In the genomic region with DNA sequence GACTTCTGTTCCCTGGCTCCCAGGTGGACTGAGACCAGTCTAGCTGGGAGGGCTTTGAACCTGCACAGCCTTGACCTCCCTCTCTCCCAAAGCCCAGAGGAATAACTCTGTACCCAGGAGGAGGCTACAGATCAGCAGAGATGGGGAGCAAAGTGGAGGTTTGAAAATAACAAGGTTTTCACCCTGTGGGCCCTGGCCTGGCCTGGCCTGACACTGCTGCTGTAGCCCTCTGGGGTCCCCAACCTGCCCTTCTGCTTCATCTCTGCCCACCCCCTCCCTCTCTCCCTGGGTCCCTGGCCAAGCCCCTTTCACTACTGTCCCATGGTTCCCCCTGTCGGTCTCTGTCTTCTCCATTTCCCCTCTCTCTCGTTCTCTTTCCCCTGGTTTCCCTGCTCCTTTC, we compare ENCODE assay signal across 20 cellular contexts.
A peak's percentile ranks its signal among the peaks of the same experiment; 100 is the strongest.
DNase-seq lines count a peak whose midpoint lies in the region; ATAC-seq and TF ChIP-seq lines count a peak whose summit lies in the region.
"Had no signal": no experiment of that assay in that cellular context is flagged by ENCODE, and none has a peak within 500 bp of the region (broad histone marks: within the 10 kb centered on the region; RNA-seq: fewer than 3 reads in every experiment).

No MANE protein-coding gene starts in this region.

- H3K36me3 Mint-ChIP-seq in WTC11 (no peaks in the 10 kb centered on the region), brain (no peaks in the 10 kb centered on the region), osteocyte (ENCODE audit: unreplicated experiment) (no peaks in the 10 kb centered on the region)
- H3K36me3 Mint-ChIP-seq: CD4-positive, alpha-beta memory T cell had no signal

- ATAC-seq in WTC11 (peak; percentile 28; the same call in 1 of the 2 replicates), left lobe of liver (no peak)
- ATAC-seq: A549 had no signal

- no peaks in the 10 kb centered on the region for H3K4me1 ChIP-seq in sigmoid colon
- H3K4me1 ChIP-seq: A549, HAP-1 had no signal

- H3K4me1 Mint-ChIP-seq in WTC11 (peaks cover 5% of the 10 kb centered on the region), brain (peaks cover 7% of the 10 kb centered on the region), osteocyte (ENCODE audit: unreplicated experiment) (no peaks in the 10 kb centered on the region)
- H3K4me1 Mint-ChIP-seq: CD4-positive, alpha-beta memory T cell had no signal

- WGBS in sigmoid colon, 2 donors, result 40 to 48% methylated on average over 2 of the region's 2 CpGs

- no peak for TF ChIP-seq CTCF in WTC11 (IDR thresholded peaks at IDR 0.05)
- TF ChIP-seq CTCF in brain (conservative IDR thresholded peaks at IDR 0.05), result no peak
- no peak for TF ChIP-seq CTCF in sigmoid colon (IDR thresholded peaks at IDR 0.05)
- no peak for TF ChIP-seq CTCF in osteocyte (IDR thresholded peaks at IDR 0.05)

- no peaks in the 10 kb centered on the region for H3K27me3 ChIP-seq in sigmoid colon

- H3K9me3 ChIP-seq in sigmoid colon, result no peaks in the 10 kb centered on the region
- H3K9me3 ChIP-seq: HAP-1 had no signal

- CTCF ChIA-PET in WTC11 (lab: Charles Lee), result interaction anchor here (1.1 to 1.5 kb wide), 2 partner anchors 48 to 185 kb away, joined by 3 to 4 read pairs; no protein-coding TSS in a partner anchor

- TF ChIP-seq EP300 in sigmoid colon (IDR thresholded peaks at IDR 0.05), result no peak

- H3K27ac Mint-ChIP-seq in WTC11, result no peak overlapping the region
- peak overlapping the region in 4 of 5 experiments; percentile 4 to 78 (median 59) for H3K27ac Mint-ChIP-seq in brain
- H3K27ac Mint-ChIP-seq in osteocyte (ENCODE audit: unreplicated experiment), result no peak overlapping the region
- H3K27ac Mint-ChIP-seq: CD4-positive, alpha-beta memory T cell; HFFc6 had no signal

- no peak for TF ChIP-seq POLR2A in sigmoid colon (IDR thresholded peaks at IDR 0.05)

- H3K4me3 Mint-ChIP-seq in WTC11 (no peak overlapping the region), brain (no peak overlapping the region), osteocyte (ENCODE audit: unreplicated experiment) (no peak overlapping the region)
- H3K4me3 Mint-ChIP-seq: CD4-positive, alpha-beta memory T cell; HFFc6 had no signal

- no peak overlapping the region for H3K27ac ChIP-seq in sigmoid colon
- H3K27ac ChIP-seq: A549 had no signal

- peaks cover 2% of the 10 kb centered on the region for H3K27me3 Mint-ChIP-seq in WTC11 (ENCODE audit: low read depth)
- H3K27me3 Mint-ChIP-seq in brain, result no peaks in the 10 kb centered on the region
- H3K27me3 Mint-ChIP-seq in osteocyte (ENCODE audit: unreplicated experiment), result no peaks in the 10 kb centered on the region

- no peaks in the 10 kb centered on the region for H3K36me3 ChIP-seq in sigmoid colon
- H3K36me3 ChIP-seq: HAP-1 had no signal

- H3K9me3 Mint-ChIP-seq in WTC11 (peaks cover 10% of the 10 kb centered on the region; the same call in 1 of the 2 replicates), brain (peaks cover 0 to 16% (median 6%) of the 10 kb centered on the region in 5 experiments), osteocyte (ENCODE audit: unreplicated experiment) (peaks cover 9% of the 10 kb centered on the region)

- no peak overlapping the region for H3K4me3 ChIP-seq in sigmoid colon
- H3K4me3 ChIP-seq: A549, HAP-1 had no signal

- intact Hi-C loops in sigmoid colon (cut with DNase I), result no loop called here

- POLR2A ChIA-PET in WTC11 (lab: Charles Lee), result no interaction called here

- DNase-seq in WTC11 (ENCODE audit: low spot score), result no peak
- peak; percentile 67 for DNase-seq in mesenteric fat pad (ENCODE audit: low spot score)
- DNase-seq in sigmoid colon, result peak; percentile 17
- no peak for DNase-seq in SK-N-DZ (ENCODE audit: low spot score)
- DNase-seq in osteocyte (ENCODE audit: extremely low spot score, unreplicated experiment), result no peak
- no peak for DNase-seq in left lobe of liver (ENCODE audit: low spot score)
- DNase-seq: 8988T; ACHN; C1 segment of cervical spinal cord; Calu3; CD4-positive, alpha-beta memory T cell; COR-L47; DMS53; DMS79 treated with DMSO at 0.1 percent for 48 hours; GF-D8; GOT3; HFFc6 had no signal

TF ChIP-seq in WTC11, 78 proteins besides CTCF, POLR2A, EP300 and RAD21:
- TF ChIP-seq IRF2 (CRISPR knock-in tag; IDR thresholded peaks at IDR 0.05; ENCODE audit: borderline replicate concordance, low read depth), result no peak
- TF ChIP-seq ESRRA (CRISPR knock-in tag; IDR thresholded peaks at IDR 0.05; ENCODE audit: borderline replicate concordance), result no peak
- no peak for TF ChIP-seq ZNF423 (CRISPR knock-in tag; IDR thresholded peaks at IDR 0.05)
- TF ChIP-seq, protein P1, sequence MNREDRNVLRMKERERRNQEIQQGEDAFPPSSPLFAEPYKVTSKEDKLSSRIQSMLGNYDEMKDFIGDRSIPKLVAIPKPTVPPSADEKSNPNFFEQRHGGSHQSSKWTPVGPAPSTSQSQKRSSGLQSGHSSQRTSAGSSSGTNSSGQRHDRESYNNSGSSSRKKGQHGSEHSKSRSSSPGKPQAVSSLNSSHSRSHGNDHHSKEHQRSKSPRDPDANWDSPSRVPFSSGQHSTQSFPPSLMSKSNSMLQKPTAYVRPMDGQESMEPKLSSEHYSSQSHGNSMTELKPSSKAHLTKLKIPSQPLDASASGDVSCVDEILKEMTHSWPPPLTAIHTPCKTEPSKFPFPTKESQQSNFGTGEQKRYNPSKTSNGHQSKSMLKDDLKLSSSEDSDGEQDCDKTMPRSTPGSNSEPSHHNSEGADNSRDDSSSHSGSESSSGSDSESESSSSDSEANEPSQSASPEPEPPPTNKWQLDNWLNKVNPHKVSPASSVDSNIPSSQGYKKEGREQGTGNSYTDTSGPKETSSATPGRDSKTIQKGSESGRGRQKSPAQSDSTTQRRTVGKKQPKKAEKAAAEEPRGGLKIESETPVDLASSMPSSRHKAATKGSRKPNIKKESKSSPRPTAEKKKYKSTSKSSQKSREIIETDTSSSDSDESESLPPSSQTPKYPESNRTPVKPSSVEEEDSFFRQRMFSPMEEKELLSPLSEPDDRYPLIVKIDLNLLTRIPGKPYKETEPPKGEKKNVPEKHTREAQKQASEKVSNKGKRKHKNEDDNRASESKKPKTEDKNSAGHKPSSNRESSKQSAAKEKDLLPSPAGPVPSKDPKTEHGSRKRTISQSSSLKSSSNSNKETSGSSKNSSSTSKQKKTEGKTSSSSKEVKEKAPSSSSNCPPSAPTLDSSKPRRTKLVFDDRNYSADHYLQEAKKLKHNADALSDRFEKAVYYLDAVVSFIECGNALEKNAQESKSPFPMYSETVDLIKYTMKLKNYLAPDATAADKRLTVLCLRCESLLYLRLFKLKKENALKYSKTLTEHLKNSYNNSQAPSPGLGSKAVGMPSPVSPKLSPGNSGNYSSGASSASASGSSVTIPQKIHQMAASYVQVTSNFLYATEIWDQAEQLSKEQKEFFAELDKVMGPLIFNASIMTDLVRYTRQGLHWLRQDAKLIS (CRISPR knock-in tag; IDR thresholded peaks at IDR 0.05; ENCODE audit: borderline replicate concordance), result no peak
- TF ChIP-seq ZNF416 (CRISPR knock-in tag; IDR thresholded peaks at IDR 0.05), result no peak
- TF ChIP-seq ZNF219 (CRISPR knock-in tag; IDR thresholded peaks at IDR 0.05; ENCODE audit: borderline replicate concordance), result no peak
- TF ChIP-seq, protein P2, sequence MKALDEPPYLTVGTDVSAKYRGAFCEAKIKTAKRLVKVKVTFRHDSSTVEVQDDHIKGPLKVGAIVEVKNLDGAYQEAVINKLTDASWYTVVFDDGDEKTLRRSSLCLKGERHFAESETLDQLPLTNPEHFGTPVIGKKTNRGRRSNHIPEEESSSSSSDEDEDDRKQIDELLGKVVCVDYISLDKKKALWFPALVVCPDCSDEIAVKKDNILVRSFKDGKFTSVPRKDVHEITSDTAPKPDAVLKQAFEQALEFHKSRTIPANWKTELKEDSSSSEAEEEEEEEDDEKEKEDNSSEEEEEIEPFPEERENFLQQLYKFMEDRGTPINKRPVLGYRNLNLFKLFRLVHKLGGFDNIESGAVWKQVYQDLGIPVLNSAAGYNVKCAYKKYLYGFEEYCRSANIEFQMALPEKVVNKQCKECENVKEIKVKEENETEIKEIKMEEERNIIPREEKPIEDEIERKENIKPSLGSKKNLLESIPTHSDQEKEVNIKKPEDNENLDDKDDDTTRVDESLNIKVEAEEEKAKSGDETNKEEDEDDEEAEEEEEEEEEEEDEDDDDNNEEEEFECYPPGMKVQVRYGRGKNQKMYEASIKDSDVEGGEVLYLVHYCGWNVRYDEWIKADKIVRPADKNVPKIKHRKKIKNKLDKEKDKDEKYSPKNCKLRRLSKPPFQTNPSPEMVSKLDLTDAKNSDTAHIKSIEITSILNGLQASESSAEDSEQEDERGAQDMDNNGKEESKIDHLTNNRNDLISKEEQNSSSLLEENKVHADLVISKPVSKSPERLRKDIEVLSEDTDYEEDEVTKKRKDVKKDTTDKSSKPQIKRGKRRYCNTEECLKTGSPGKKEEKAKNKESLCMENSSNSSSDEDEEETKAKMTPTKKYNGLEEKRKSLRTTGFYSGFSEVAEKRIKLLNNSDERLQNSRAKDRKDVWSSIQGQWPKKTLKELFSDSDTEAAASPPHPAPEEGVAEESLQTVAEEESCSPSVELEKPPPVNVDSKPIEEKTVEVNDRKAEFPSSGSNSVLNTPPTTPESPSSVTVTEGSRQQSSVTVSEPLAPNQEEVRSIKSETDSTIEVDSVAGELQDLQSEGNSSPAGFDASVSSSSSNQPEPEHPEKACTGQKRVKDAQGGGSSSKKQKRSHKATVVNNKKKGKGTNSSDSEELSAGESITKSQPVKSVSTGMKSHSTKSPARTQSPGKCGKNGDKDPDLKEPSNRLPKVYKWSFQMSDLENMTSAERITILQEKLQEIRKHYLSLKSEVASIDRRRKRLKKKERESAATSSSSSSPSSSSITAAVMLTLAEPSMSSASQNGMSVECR (CRISPR knock-in tag; IDR thresholded peaks at IDR 0.05; ENCODE audit: borderline replicate concordance), result no peak
- TF ChIP-seq, protein P3, sequence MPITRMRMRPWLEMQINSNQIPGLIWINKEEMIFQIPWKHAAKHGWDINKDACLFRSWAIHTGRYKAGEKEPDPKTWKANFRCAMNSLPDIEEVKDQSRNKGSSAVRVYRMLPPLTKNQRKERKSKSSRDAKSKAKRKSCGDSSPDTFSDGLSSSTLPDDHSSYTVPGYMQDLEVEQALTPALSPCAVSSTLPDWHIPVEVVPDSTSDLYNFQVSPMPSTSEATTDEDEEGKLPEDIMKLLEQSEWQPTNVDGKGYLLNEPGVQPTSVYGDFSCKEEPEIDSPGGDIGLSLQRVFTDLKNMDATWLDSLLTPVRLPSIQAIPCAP (CRISPR knock-in tag; IDR thresholded peaks at IDR 0.05), result no peak
- no peak for TF ChIP-seq ATF1 (CRISPR knock-in tag; IDR thresholded peaks at IDR 0.05)

Comparison
In these comparisons a context has a peak if more than half of its experiments do, and no peak if none do; other contexts are left out.
1. DNase-seq: peak in mesenteric fat pad (single experiment) and sigmoid colon (single experiment); none in WTC11 (single experiment), SK-N-DZ (single experiment), osteocyte (single experiment) and left lobe of liver (single experiment).
2. H3K27ac Mint-ChIP-seq: peak in brain (4 of 5); none in WTC11 (single experiment) and osteocyte (single experiment).